Comparison of ENCODE assay signal across 8 cellular contexts in genomic region chr2:61887684-61888303, GRCh38. TPM values are rescaled to one million over a fixed set of nuclear protein-coding genes. Genes with fewer than 3 reads are reported as not detected.
DNase-seq lines count a peak whose midpoint lies in the region; ATAC-seq and TF ChIP-seq lines count a peak whose summit lies in the region.

No MANE protein-coding gene starts in this region.

- H3K4me1 ChIP-seq in endocrine pancreas (ENCODE audit: control insufficient read depth, insufficient read depth, low read length): peaks cover 5% of the 10 kb centered on the region
- peaks cover 12% of the 10 kb centered on the region for H3K4me1 ChIP-seq in muscle layer of colon (ENCODE audit: insufficient read depth, low read length)
- no peaks in the 10 kb centered on the region for H3K4me1 ChIP-seq in aorta (ENCODE audit: control insufficient read depth in 1 of 2, insufficient read depth in 2 of 2, low read length in 2 of 2)

- H3K36me3 Mint-ChIP-seq in T-helper 1 cell treated with Interleukin-12 subunit alpha and Interleukin-12 subunit beta and Interleukin-4 antibody, amounts not matched to agents 30 μg/mL and 1 μg/mL, for 36 hours (ENCODE audit: low read depth): peaks cover 23% of the 10 kb centered on the region

- H3K4me1 Mint-ChIP-seq in T-helper 1 cell treated with Interleukin-12 subunit alpha and Interleukin-12 subunit beta and Interleukin-4 antibody, amounts not matched to agents 30 μg/mL and 1 μg/mL, for 36 hours (ENCODE audit: low read depth): peaks cover 25% of the 10 kb centered on the region

- intact Hi-C loops in aorta (cut with DNase I): loop anchor here (2.0 to 10.0 kb wide), 3 partner anchors 33 to 415 kb away; partner anchors contain the start of genes XPO1 (in 2 of the 2), FAM161A (in 1 of the 2) and USP34 (in 1 of the 2)

- TF ChIP-seq CTCF in HFF-Myc (IDR thresholded peaks at IDR 0.05; ENCODE audit: low read depth, low read length, missing control alignments): no peak

- H3K9ac ChIP-seq in endocrine pancreas (ENCODE audit: control insufficient read depth, insufficient read depth, low read length) (peak overlapping the region; percentile 97), muscle layer of colon (ENCODE audit: low read length) (peak overlapping the region; percentile 98)

- DNase-seq in COLO829 (ENCODE audit: low spot score): peak; percentile 30
- no peak for DNase-seq in HFF-Myc (ENCODE audit: extremely low read depth, low read depth)
- no peak for DNase-seq in aorta
- DNase-seq in activated gamma-delta T cell treated with Interleukin-2 at 50 U/mL for 16 hours: no peak

- H3K9me3 ChIP-seq in endocrine pancreas (ENCODE audit: control insufficient read depth, low read length) (no peaks in the 10 kb centered on the region), muscle layer of colon (ENCODE audit: low read length) (no peaks in the 10 kb centered on the region), aorta (ENCODE audit: control insufficient read depth, low read length) (no peaks in the 10 kb centered on the region)

- H3K27me3 ChIP-seq in endocrine pancreas (ENCODE audit: control insufficient read depth, insufficient read depth, low read length) (no peaks in the 10 kb centered on the region), muscle layer of colon (ENCODE audit: control insufficient read depth in 1 of 2, insufficient read depth in 2 of 2, low read length in 2 of 2) (no peaks in the 10 kb centered on the region), aorta (ENCODE audit: control insufficient read depth in 1 of 2, insufficient read depth in 2 of 2, low read length in 1 of 2) (no peaks in the 10 kb centered on the region)

- peaks cover under 1% of the 10 kb centered on the region for H3K36me3 ChIP-seq in endocrine pancreas (ENCODE audit: control insufficient read depth, insufficient read depth, low read length)
- peaks cover 20% of the 10 kb centered on the region for H3K36me3 ChIP-seq in muscle layer of colon (ENCODE audit: insufficient read depth, low read length)
- peaks cover 0 to 3% of the 10 kb centered on the region in 2 donors for H3K36me3 ChIP-seq in aorta (ENCODE audit: control insufficient read depth in 1 of 2, insufficient read depth in 2 of 2, low read length in 1 of 2)

- WGBS in aorta, 2 donors: 0 to 1% methylated on average over 20 of the region's 20 CpGs

- H3K27ac ChIP-seq in muscle layer of colon (ENCODE audit: low read depth, low read length) (peak overlapping the region; percentile 94), aorta (ENCODE audit: low read depth in 1 of 2, low read length in 2 of 2) (peak overlapping the region; percentile 62 to 92)

- no peaks in the 10 kb centered on the region for H3K9me3 Mint-ChIP-seq in T-helper 1 cell treated with Interleukin-12 subunit alpha and Interleukin-12 subunit beta and Interleukin-4 antibody, amounts not matched to agents 30 μg/mL and 1 μg/mL, for 36 hours

- H3K27me3 Mint-ChIP-seq in T-helper 1 cell treated with Interleukin-12 subunit alpha and Interleukin-12 subunit beta and Interleukin-4 antibody, amounts not matched to agents 30 μg/mL and 1 μg/mL, for 36 hours (ENCODE audit: low read depth): no peaks in the 10 kb centered on the region

- peak overlapping the region; percentile 89 for H3K4me3 ChIP-seq in HFF-Myc (replicated peaks; ENCODE audit: low read depth, low read length)
- H3K4me3 ChIP-seq in endocrine pancreas (ENCODE audit: control insufficient read depth, insufficient read depth, low read length): peak overlapping the region; percentile 92
- peak overlapping the region; percentile 99 to 100 for H3K4me3 ChIP-seq in muscle layer of colon (ENCODE audit: low read depth in 1 of 2, low read length in 2 of 2)
- H3K4me3 ChIP-seq in aorta (ENCODE audit: low read length in 2 of 2): peak overlapping the region; percentile 82 to 92

- peak overlapping the region; percentile 98 for H3K4me3 Mint-ChIP-seq in T-helper 1 cell treated with Interleukin-12 subunit alpha and Interleukin-12 subunit beta and Interleukin-4 antibody, amounts not matched to agents 30 μg/mL and 1 μg/mL, for 36 hours

- H3K27ac Mint-ChIP-seq in T-helper 1 cell treated with Interleukin-12 subunit alpha and Interleukin-12 subunit beta and Interleukin-4 antibody, amounts not matched to agents 30 μg/mL and 1 μg/mL, for 36 hours: peak overlapping the region; percentile 99

- no peak for ATAC-seq in aorta (ENCODE audit: low FRiP score)
- ATAC-seq in HG03469 (IDR thresholded peaks at IDR 0.05; ENCODE audit: unreplicated experiment): no peak

RNA-seq across cellular contexts. Expression of gene CCT4, which starts 0.7 kb away (rescaled TPM):
- 10 to 100 TPM; 78.8 to 99.1 TPM for total RNA-seq in aorta
- polyA plus RNA-seq in aorta: 10 to 100 TPM; 57.0 to 69.4 TPM

RNA-seq across cellular contexts. Expression of gene COMMD1, which starts 17.7 kb away (rescaled TPM):
- 10 to 100 TPM; 38.1 to 39.6 TPM for total RNA-seq in aorta
- 10 to 100 TPM; 59.1 to 70.2 TPM for polyA plus RNA-seq in aorta

RNA-seq across cellular contexts. Expression of gene FAM161A, which starts 33.9 kb away (rescaled TPM):
- total RNA-seq in aorta: 1 to 10 TPM; 2.4 to 2.5 TPM
- polyA plus RNA-seq in aorta: 1 to 10 TPM in 1 of 2 donors, under 1 TPM in 1; 0.75 to 3.1 TPM
